Comparison of ENCODE assay signal across 1 cellular context in genomic region chr21:26236281-26236680, GRCh38.
TF ChIP-seq lines count a peak whose summit lies in the region.

No MANE protein-coding gene starts in this region.

TF ChIP-seq in SK-N-SH treated with all-trans-retinoic acid at 6 μM for 48 hours, 23 proteins besides CTCF, POLR2A, EP300 and RAD21 (continued from another document):
- TF ChIP-seq CREB5 (CRISPR knock-in tag; IDR thresholded peaks at IDR 0.05; ENCODE audit: low read depth) = no peak
- TF ChIP-seq TCF4 (CRISPR knock-in tag; IDR thresholded peaks at IDR 0.05; ENCODE audit: borderline replicate concordance) = no peak
- no peak for TF ChIP-seq TOX (CRISPR knock-in tag; IDR thresholded peaks at IDR 0.05; ENCODE audit: borderline replicate concordance)
- no peak for TF ChIP-seq ESRRG (CRISPR knock-in tag; IDR thresholded peaks at IDR 0.05)
- no peak for TF ChIP-seq PPARA (CRISPR knock-in tag; IDR thresholded peaks at IDR 0.05; ENCODE audit: borderline replicate concordance)
- no peak for TF ChIP-seq POU6F1 (CRISPR knock-in tag; IDR thresholded peaks at IDR 0.05; ENCODE audit: borderline replicate concordance, low read depth)
